Comparison of ENCODE assay signal across 8 cellular contexts in genomic region chr19:52170304-52170703, GRCh38. TPM values are rescaled to one million over a fixed set of nuclear protein-coding genes. Genes with fewer than 3 reads are reported as not detected.
DNase-seq lines count a peak whose midpoint lies in the region; ATAC-seq, FAIRE-seq and TF ChIP-seq lines count a peak whose summit lies in the region.

No MANE protein-coding gene starts in this region.

- no peaks in the 10 kb centered on the region for H4K20me1 ChIP-seq in SU-DHL-6 (ENCODE audit: low read depth, low read length)

- no peak for FAIRE-seq in GM12891 (lab: Jason Lieb, UNC)

- ATAC-seq in psoas muscle: peak in 1 of 4 donors; percentile 18
- no peak for ATAC-seq in GM19452 (IDR thresholded peaks at IDR 0.05; ENCODE audit: unreplicated experiment)

- H3K27ac ChIP-seq in SU-DHL-6 (ENCODE audit: low read depth, low read length) (no peak overlapping the region), psoas muscle (peak overlapping the region; percentile 71)

- H3K4me3 ChIP-seq in SU-DHL-6 (ENCODE audit: insufficient read depth, low read length, poor library complexity, severe bottlenecking) (peak overlapping the region; percentile 62), fibroblast of mammary gland (ENCODE audit: control insufficient read depth, low read depth, low read length) (peak overlapping the region; percentile 98), psoas muscle (peak overlapping the region; percentile 89)

- no peaks in the 10 kb centered on the region for H3K9me2 ChIP-seq in SU-DHL-6 (replicated peaks; ENCODE audit: insufficient read depth, low read length)

- no peaks in the 10 kb centered on the region for H3K27me3 ChIP-seq in SU-DHL-6 (ENCODE audit: low read length)
- H3K27me3 ChIP-seq in psoas muscle (ENCODE audit: insufficient read depth in 3 of 3, low read length in 2 of 3): no peaks in the 10 kb centered on the region

- peaks cover 5% of the 10 kb centered on the region for H3K4me1 ChIP-seq in psoas muscle

- H3K79me2 ChIP-seq in SU-DHL-6 (ENCODE audit: insufficient read depth, low read length): 0 out of 2 replicates have a peak, but pooled peaks cover 5% of the 10 kb centered on the region

- DNase-seq in EH (ENCODE audit: low read depth) (peak; percentile 11), fibroblast of mammary gland (ENCODE audit: low read depth) (no peak), psoas muscle (no peak), GM12891 (ENCODE audit: insufficient read length, low spot score) (no peak), NCI-H2171 treated with DMSO at 0.1 percent for 48 hours (lab: John Stamatoyannopoulos, UW) (no peak)
- DNase-seq in activated CD4-positive, CD25-positive, alpha-beta regulatory T cell (lab: John Stamatoyannopoulos, UW): no peak

- TF ChIP-seq CTCF in SU-DHL-6 (IDR thresholded peaks at IDR 0.05; ENCODE audit: insufficient read depth, low read length, poor library complexity, severe bottlenecking) (no peak), fibroblast of mammary gland (conservative IDR thresholded peaks at IDR 0.05; ENCODE audit: control insufficient read depth, insufficient read depth, low read depth, low read length) (no peak), psoas muscle (IDR thresholded peaks at IDR 0.05) (no peak)

- intact Hi-C loops in psoas muscle (cut with DNase I): loop anchor here (2.0 kb wide), 1 partner anchor 30 kb away; no protein-coding TSS in a partner anchor

- H3K4me2 ChIP-seq in SU-DHL-6 (ENCODE audit: low read depth, low read length, poor library complexity, severe bottlenecking): peak overlapping the region; percentile 61

- no peak overlapping the region for H2AFZ ChIP-seq in SU-DHL-6 (ENCODE audit: low read depth, low read length, severe bottlenecking)

- no peak for TF ChIP-seq POLR2A in GM12891 (IDR thresholded peaks at IDR 0.05; ENCODE audit: low read depth, low read length)

- 4 to 8% (median 8%) methylated on average over 5 of the region's 5 CpGs for WGBS in psoas muscle, 3 donors

- H3F3A ChIP-seq in SU-DHL-6 (ENCODE audit: insufficient read depth): no peaks in the 10 kb centered on the region

- no peaks in the 10 kb centered on the region for H3K36me3 ChIP-seq in SU-DHL-6 (ENCODE audit: low read length)
- peaks cover 0 to 37% of the 10 kb centered on the region in 2 donors for H3K36me3 ChIP-seq in psoas muscle (ENCODE audit: insufficient read depth in 1 of 2, low read depth in 1 of 2)

- H3K9me3 ChIP-seq in SU-DHL-6 (ENCODE audit: insufficient read depth, low read length) (no peaks in the 10 kb centered on the region), psoas muscle (no peaks in the 10 kb centered on the region)

- peak overlapping the region; percentile 69 for H3K9ac ChIP-seq in SU-DHL-6 (ENCODE audit: low read length)

TF ChIP-seq in GM12891, 5 proteins besides CTCF, POLR2A, EP300 and RAD21:
- TF ChIP-seq POLR2AphosphoS5 (IDR thresholded peaks at IDR 0.05; ENCODE audit: low read depth, low read length) (no peak), TAF1 (IDR thresholded peaks at IDR 0.05; ENCODE audit: low read depth, low read length) (no peak), SPI1 (IDR thresholded peaks at IDR 0.05; ENCODE audit: low read depth, low read length) (no peak), PAX5 (IDR thresholded peaks at IDR 0.05; ENCODE audit: insufficient read depth, low read length, severe bottlenecking) (no peak), POU2F2 (IDR thresholded peaks at IDR 0.05; ENCODE audit: low read depth, low read length) (no peak)

RNA-seq across cellular contexts. Expression of gene ZNF836, which starts 1.1 kb away (rescaled TPM):
- total RNA-seq in psoas muscle: 1 to 10 TPM; 2.1 to 6.4 (median 3.9) TPM
- polyA plus RNA-seq in psoas muscle: 1 to 10 TPM; 1.3 to 4.4 (median 1.8) TPM
- polyA plus RNA-seq in GM12891 (2012; ENCODE audit: low read depth, missing spikeins): 4.7 TPM

RNA-seq across cellular contexts. Expression of gene PPP2R1A, which starts 19.5 kb away (rescaled TPM):
- total RNA-seq in psoas muscle: 100 to 1,000 TPM; 182 to 340 (median 268) TPM
- 100 to 1,000 TPM; 127 to 400 (median 139) TPM for polyA plus RNA-seq in psoas muscle
- polyA plus RNA-seq in GM12891 (2012; ENCODE audit: low read depth, missing spikeins): 145 TPM

RNA-seq across cellular contexts. Expression of gene ZNF616, which starts 30.6 kb away (rescaled TPM):
- total RNA-seq in psoas muscle: 1 to 10 TPM; 1.8 to 6.2 (median 3.8) TPM
- 1 to 10 TPM; 1.5 to 4.8 (median 2.2) TPM for polyA plus RNA-seq in psoas muscle
- polyA plus RNA-seq in GM12891 (2012; ENCODE audit: low read depth, missing spikeins): 1.4 TPM
